In genomic region chr7:43721193-43721806, GRCh38 we compare ENCODE assay signal across 1 cellular context.
TF ChIP-seq lines count a peak whose summit lies in the region.

No MANE protein-coding gene starts in this region.

TF ChIP-seq in K562, 482 proteins besides CTCF, POLR2A, EP300 and RAD21 (continued from another document):
- TF ChIP-seq ARID3A (IDR thresholded peaks at IDR 0.05; ENCODE audit: borderline replicate concordance, low read depth, low read length) (peak; percentile 83), DACH1 (IDR thresholded peaks at IDR 0.05; ENCODE audit: partially characterized antibody) (peak; percentile 8), ZNF398 (CRISPR knock-in tag; IDR thresholded peaks at IDR 0.05) (no peak), ZKSCAN1 (IDR thresholded peaks at IDR 0.05; ENCODE audit: low read depth, low read length) (no peak), ZBTB43 (CRISPR knock-in tag; IDR thresholded peaks at IDR 0.05) (no peak), MBD1 (CRISPR knock-in tag; IDR thresholded peaks at IDR 0.05) (0 out of 2 replicates have a peak, but pooled peaks have one; percentile 24), ZC3H11A (IDR thresholded peaks at IDR 0.05; ENCODE audit: low read depth, low read length) (no peak), CHAMP1 (IDR thresholded peaks at IDR 0.05) (peak; percentile 19; the same call in 1 of the 2 replicates), HDAC6 (IDR thresholded peaks at IDR 0.05; ENCODE audit: low read depth, low read length) (no peak), TAF9B (IDR thresholded peaks at IDR 0.05; ENCODE audit: partially characterized antibody) (peak; percentile 7)
